2 cellular contexts compared by ENCODE assay signal in the genomic region with DNA sequence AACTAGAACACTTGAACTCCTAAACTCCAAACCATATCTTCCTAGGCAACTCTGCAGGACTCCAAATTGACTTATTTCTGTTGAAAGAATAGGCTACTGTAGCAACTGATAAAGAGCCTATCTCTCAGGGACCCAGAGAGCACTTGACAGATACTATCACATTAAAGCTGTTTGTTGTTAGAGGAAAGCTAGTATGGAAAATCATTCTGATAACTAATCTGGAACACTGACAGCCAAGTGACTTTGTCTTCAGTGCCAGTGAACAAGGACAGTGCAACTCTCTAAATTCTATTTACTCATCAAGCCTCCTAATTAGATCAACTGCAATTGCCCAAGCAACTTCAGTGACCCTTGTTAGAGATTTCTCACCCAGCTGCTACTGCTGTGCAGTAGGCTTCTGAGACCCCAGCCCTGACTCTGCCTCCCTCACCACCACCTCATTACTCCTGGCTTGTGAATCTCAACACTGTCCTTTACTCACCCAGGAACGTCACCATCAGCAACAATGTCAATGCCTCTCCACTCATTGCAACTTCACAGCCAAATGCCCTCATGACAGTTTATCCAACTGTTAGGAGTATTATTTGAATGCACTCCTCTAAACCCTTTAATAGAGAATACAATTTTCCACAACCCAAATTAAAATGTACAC.
TF ChIP-seq lines count a peak whose summit lies in the region.

No MANE protein-coding gene starts in this region.

TF ChIP-seq in HEK293, 187 proteins besides CTCF, POLR2A, EP300 and RAD21:
- TF ChIP-seq, protein P1, sequence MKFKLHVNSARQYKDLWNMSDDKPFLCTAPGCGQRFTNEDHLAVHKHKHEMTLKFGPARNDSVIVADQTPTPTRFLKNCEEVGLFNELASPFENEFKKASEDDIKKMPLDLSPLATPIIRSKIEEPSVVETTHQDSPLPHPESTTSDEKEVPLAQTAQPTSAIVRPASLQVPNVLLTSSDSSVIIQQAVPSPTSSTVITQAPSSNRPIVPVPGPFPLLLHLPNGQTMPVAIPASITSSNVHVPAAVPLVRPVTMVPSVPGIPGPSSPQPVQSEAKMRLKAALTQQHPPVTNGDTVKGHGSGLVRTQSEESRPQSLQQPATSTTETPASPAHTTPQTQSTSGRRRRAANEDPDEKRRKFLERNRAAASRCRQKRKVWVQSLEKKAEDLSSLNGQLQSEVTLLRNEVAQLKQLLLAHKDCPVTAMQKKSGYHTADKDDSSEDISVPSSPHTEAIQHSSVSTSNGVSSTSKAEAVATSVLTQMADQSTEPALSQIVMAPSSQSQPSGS (tag by site-specific recombination; IDR thresholded peaks at IDR 0.05; ENCODE audit: low read depth), result no peak
- TF ChIP-seq HOXA7 (CRISPR knock-in tag; IDR thresholded peaks at IDR 0.05; ENCODE audit: borderline replicate concordance) (no peak), TCF7L2 (IDR thresholded peaks at IDR 0.05; ENCODE audit: borderline replicate concordance, low read depth, low read length) (peak; percentile 31; the same call in 1 of the 2 replicates), REPIN1 (tag by site-specific recombination; IDR thresholded peaks at IDR 0.05; ENCODE audit: low read depth) (no peak), ZNF16 (tag by site-specific recombination; IDR thresholded peaks at IDR 0.05; ENCODE audit: low read depth) (no peak), ZNF426 (tag by site-specific recombination; IDR thresholded peaks at IDR 0.05) (no peak)

TF ChIP-seq in K562, 482 proteins besides CTCF, POLR2A, EP300 and RAD21:
- TF ChIP-seq TAL1 (IDR thresholded peaks at IDR 0.05) (peak; percentile 17; the same call in 1 of the 2 replicates), TRIM25 (IDR thresholded peaks at IDR 0.05; ENCODE audit: borderline replicate concordance) (no peak), CBFA2T3 (IDR thresholded peaks at IDR 0.05) (0 out of 2 replicates have a peak, but pooled peaks have one; percentile 12), MEIS2 (IDR thresholded peaks at IDR 0.05; ENCODE audit: partially characterized antibody) (peak; percentile 24), POU5F1 (IDR thresholded peaks at IDR 0.05; ENCODE audit: borderline replicate concordance, low read depth, low read length, partially characterized antibody) (no peak), DPF2 (IDR thresholded peaks at IDR 0.05) (no peak), MTA3 (IDR thresholded peaks at IDR 0.05; ENCODE audit: borderline replicate concordance) (no peak), ZBTB1 (CRISPR knock-in tag; IDR thresholded peaks at IDR 0.05; ENCODE audit: borderline replicate concordance, low read depth) (no peak), ZNF707 (CRISPR knock-in tag; conservative IDR thresholded peaks at IDR 0.05) (no peak), SPI1 (IDR thresholded peaks at IDR 0.05; ENCODE audit: borderline replicate concordance, low read depth, low read length) (no peak), ELK1 (CRISPR knock-in tag; IDR thresholded peaks at IDR 0.05) (no peak), ZNF23 (CRISPR knock-in tag; IDR thresholded peaks at IDR 0.05) (0 out of 2 replicates have a peak, but pooled peaks have one; percentile 26)
- TF ChIP-seq, protein P2, sequence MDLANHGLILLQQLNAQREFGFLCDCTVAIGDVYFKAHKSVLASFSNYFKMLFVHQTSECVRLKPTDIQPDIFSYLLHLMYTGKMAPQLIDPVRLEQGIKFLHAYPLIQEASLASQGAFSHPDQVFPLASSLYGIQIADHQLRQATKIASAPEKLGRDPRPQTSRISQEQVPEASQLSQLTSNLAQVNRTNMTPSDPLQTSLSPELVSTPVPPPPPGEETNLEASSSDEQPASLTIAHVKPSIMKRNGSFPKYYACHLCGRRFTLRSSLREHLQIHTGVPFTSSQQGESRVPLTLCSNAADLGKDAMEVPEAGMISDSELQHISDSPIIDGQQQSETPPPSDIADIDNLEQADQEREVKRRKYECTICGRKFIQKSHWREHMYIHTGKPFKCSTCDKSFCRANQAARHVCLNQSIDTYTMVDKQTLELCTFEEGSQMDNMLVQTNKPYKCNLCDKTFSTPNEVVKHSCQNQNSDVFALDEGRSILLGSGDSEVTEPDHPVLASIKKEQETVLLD (IDR thresholded peaks at IDR 0.05), result no peak
TF ChIP-seq in K562: peak in this region for 4.
